Comparison of ENCODE assay signal across 8 cellular contexts in the genomic region with DNA sequence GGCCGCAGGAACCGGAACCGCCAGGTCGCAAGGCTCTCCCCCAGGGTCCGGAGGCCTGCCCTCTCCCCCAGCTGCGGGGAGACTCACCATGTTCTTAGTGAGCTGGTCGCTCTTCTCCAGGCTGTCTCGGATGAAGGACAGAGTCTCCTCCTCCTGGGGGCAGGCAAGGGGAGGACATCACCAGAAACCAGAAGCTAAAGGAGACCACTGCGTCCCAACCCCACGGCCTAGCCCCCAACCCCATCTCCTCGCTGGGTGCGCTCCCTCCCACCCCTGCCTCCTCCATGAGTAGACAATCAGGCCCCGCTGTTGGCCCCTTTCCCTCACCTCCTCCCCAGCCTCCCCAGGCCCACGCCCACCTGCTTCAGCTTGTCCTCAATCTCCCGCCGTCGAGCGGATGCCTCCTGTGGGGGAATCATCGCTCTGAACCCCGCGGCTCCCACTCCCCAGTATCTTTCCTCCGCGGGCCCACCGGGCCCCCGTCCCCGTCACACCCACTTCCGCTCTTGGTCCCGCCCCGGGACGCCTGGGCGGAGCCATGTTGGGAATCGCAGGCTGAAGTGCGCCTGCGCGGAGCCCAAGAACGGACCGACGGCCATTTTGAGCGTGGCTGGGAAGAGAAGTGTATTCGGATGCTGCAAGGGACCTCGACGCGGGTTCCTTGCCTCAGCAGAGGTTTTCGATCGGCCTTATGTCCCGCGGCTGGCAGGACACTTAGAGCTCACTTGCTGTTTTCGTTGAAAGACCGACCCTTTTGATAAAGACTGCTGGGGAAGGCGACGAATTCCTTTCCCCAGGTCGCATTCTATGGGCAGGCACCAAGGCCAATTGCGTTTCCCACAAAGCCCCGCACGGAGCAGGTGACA. TPM values are rescaled to one million over a fixed set of nuclear protein-coding genes. Genes with fewer than 3 reads are reported as not detected.
DNase-seq lines count a peak whose midpoint lies in the region; ATAC-seq and TF ChIP-seq lines count a peak whose summit lies in the region.

A gene with protein sequence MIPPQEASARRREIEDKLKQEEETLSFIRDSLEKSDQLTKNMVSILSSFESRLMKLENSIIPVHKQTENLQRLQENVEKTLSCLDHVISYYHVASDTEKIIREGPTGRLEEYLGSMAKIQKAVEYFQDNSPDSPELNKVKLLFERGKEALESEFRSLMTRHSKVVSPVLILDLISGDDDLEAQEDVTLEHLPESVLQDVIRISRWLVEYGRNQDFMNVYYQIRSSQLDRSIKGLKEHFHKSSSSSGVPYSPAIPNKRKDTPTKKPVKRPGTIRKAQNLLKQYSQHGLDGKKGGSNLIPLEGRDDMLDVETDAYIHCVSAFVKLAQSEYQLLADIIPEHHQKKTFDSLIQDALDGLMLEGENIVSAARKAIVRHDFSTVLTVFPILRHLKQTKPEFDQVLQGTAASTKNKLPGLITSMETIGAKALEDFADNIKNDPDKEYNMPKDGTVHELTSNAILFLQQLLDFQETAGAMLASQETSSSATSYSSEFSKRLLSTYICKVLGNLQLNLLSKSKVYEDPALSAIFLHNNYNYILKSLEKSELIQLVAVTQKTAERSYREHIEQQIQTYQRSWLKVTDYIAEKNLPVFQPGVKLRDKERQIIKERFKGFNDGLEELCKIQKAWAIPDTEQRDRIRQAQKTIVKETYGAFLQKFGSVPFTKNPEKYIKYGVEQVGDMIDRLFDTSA (minus strand): TSS at position 514 of the 866 bp plus-strand sequence. CDS start 95 bp downstream, at position 419.

- POLR2A ChIA-PET in BJ (lab: Charles Lee): no interaction called here
- POLR2A ChIA-PET in activated CD8-positive, alpha-beta memory T cell treated with anti-CD3 and anti-CD28 coated beads for 36 hours (lab: Charles Lee): interaction anchor here (0.7 to 2.0 kb wide), 7 partner anchors 32 to 250 kb away, joined by 3 to 8 read pairs (median 4); a partner anchor contains a TSS

- peak within 1 kb of the TSS; percentile 94 to 99 for H3K4me3 Mint-ChIP-seq in effector memory CD8-positive, alpha-beta T cell

- H3K27me3 ChIP-seq in BJ (ENCODE audit: control insufficient read depth, insufficient read depth, low read length) (no peaks in the 10 kb centered on the region), mesendoderm (ENCODE audit: insufficient read depth, low read length, poor library complexity) (no peaks in the 10 kb centered on the region)

- H3K4ac ChIP-seq in mesendoderm (ENCODE audit: low read depth, low read length): peak within 1 kb of the TSS; percentile 77

- peak within 1 kb of the TSS; percentile 21 for H3K27ac ChIP-seq in mesendoderm (ENCODE audit: low read depth, low read length)

- ATAC-seq in GM19395 (IDR thresholded peaks at IDR 0.05; ENCODE audit: unreplicated experiment): peak; percentile 80
- ATAC-seq in effector memory CD8-positive, alpha-beta T cell (replicated peaks): peak; percentile 93

- H2BK15ac ChIP-seq in mesendoderm (replicated peaks; ENCODE audit: low read depth): no peak within 1 kb of the TSS

- no peaks in the 10 kb centered on the region for H3K9me3 Mint-ChIP-seq in effector memory CD8-positive, alpha-beta T cell

- peak; percentile 24; the same call in 1 of the 2 replicates for TF ChIP-seq CTCF in BJ (IDR thresholded peaks at IDR 0.05; ENCODE audit: insufficient read depth, low read depth, low read length)

- peak; percentile 39 for DNase-seq in BJ (ENCODE audit: low read depth)
- DNase-seq in HT-29 (ENCODE audit: low spot score): peak; percentile 91
- DNase-seq in NK-92 treated with Interleukin-12 subunit alpha and Interleukin-12 subunit beta, amount 100 ng/mL, for 24 hours (lab: John Stamatoyannopoulos, UW): peak; percentile 78
- peak; percentile 90 to 92 (median 92) for DNase-seq in effector memory CD8-positive, alpha-beta T cell
- DNase-seq in mesendoderm: peak; percentile 95
- DNase-seq in stimulated activated CD8-positive, alpha-beta memory T cell treated with anti-CD3 and anti-CD28 coated beads, Interleukin-12 subunit alpha, Interleukin-12 subunit beta, amount 100 ng/mL, for 4 hours (ENCODE audit: low read depth): peak; percentile 84

- H3K27ac Mint-ChIP-seq in effector memory CD8-positive, alpha-beta T cell: peak within 1 kb of the TSS; percentile 95 to 98

- peak within 1 kb of the TSS; percentile 83 for H2BK5ac ChIP-seq in mesendoderm (ENCODE audit: low read length)

- H3K56ac ChIP-seq in mesendoderm (ENCODE audit: low read length): peak within 1 kb of the TSS; percentile 100

- H2AK5ac ChIP-seq in mesendoderm (ENCODE audit: low read length): no peak within 1 kb of the TSS

- H2BK120ac ChIP-seq in mesendoderm (ENCODE audit: low read depth, low read length): no peak within 1 kb of the TSS

- H3K79me1 ChIP-seq in mesendoderm (ENCODE audit: low read length): peaks cover 10% of the 10 kb centered on the region

- H3K18ac ChIP-seq in mesendoderm (ENCODE audit: low read length): peak within 1 kb of the TSS; percentile 66

- peak within 1 kb of the TSS; percentile 99 for H3K4me2 ChIP-seq in mesendoderm (ENCODE audit: low read length)

- no peaks in the 10 kb centered on the region for H3K27me3 Mint-ChIP-seq in effector memory CD8-positive, alpha-beta T cell

- CTCF ChIA-PET in BJ (lab: Yijun Ruan, JAX): interaction anchor here (0.6 to 3.6 kb wide), 12 partner anchors 10 to 200 kb away, joined by 3 to 15 read pairs (median 3); a partner anchor contains a TSS
- CTCF ChIA-PET in activated CD8-positive, alpha-beta memory T cell treated with anti-CD3 and anti-CD28 coated beads for 36 hours (lab: Charles Lee): interaction anchor here (0.6 to 3.8 kb wide), 7 partner anchors 17 to 333 kb away, joined by 3 to 27 read pairs (median 4); a partner anchor contains a TSS

- H3K36me3 Mint-ChIP-seq in effector memory CD8-positive, alpha-beta T cell (ENCODE audit: insufficient read depth): peaks cover 34% of the 10 kb centered on the region

- peak within 1 kb of the TSS; percentile 7 for H4K8ac ChIP-seq in mesendoderm (ENCODE audit: low read depth, low read length)

- peaks cover 10% of the 10 kb centered on the region for H3K79me2 ChIP-seq in mesendoderm (ENCODE audit: control insufficient read depth, insufficient read depth, low read length)

- no CpG with 5 or more reads among the region's 55 CpGs for WGBS in mesendoderm (ENCODE audit: extremely low coverage, insufficient coverage, low lambda C conversion rate)

- H3K36me3 ChIP-seq in BJ (ENCODE audit: control insufficient read depth, insufficient read depth, low read length) (peaks cover 13% of the 10 kb centered on the region), mesendoderm (ENCODE audit: control insufficient read depth, insufficient read depth, low read length) (peaks cover 2% of the 10 kb centered on the region)

- peak within 1 kb of the TSS; percentile 94 for H4K5ac ChIP-seq in mesendoderm (ENCODE audit: low read length)

- peaks cover 2% of the 10 kb centered on the region for H3K4me1 ChIP-seq in mesendoderm (ENCODE audit: control insufficient read depth, low read depth, low read length)

- peaks cover 20 to 27% of the 10 kb centered on the region in 2 donors for H3K4me1 Mint-ChIP-seq in effector memory CD8-positive, alpha-beta T cell (ENCODE audit: low read depth in 2 of 2)

- H3K9ac ChIP-seq in mesendoderm (ENCODE audit: low read length): peak within 1 kb of the TSS; percentile 98

- H3K4me3 ChIP-seq in BJ (ENCODE audit: low read depth, low read length): peak within 1 kb of the TSS; percentile 98
- H3K4me3 ChIP-seq in mesendoderm (ENCODE audit: low read length): peak within 1 kb of the TSS; percentile 98

- peak within 1 kb of the TSS; percentile 39 for H3K23ac ChIP-seq in mesendoderm (ENCODE audit: low read length)

RNA-seq across cellular contexts. Expression of the gene that starts here (rescaled TPM):
- 91.7 and 122 TPM in 2 replicates for polyA plus RNA-seq in BJ (2011; rRNA removed)
- 109 and 185 TPM in 2 replicates for polyA minus RNA-seq in BJ (2011; rRNA and poly(A)+ RNA removed)
- total RNA-seq in HT-29 (2014; rRNA removed; shearing (Covaris generic)): 97.6 and 99.4 TPM in 2 replicates
- total RNA-seq in activated CD8-positive, alpha-beta memory T cell treated with anti-CD3 and anti-CD28 coated beads for 36 hours: 10 to 100 TPM; 84.6 to 87.0 TPM
- 58.1 TPM for polyA plus RNA-seq in mesendoderm (2013, experiment 1 of 2)
- 61.9 TPM for polyA plus RNA-seq in mesendoderm (2013, experiment 2 of 2)

Comparison
In these comparisons a context has a peak if more than half of its experiments do, and no peak if none do; other contexts are left out.
1. Peak in every context shown above with its lines: DNase-seq, ATAC-seq, H3K4me3 ChIP-seq and H3K27ac ChIP-seq.
2. DNase-seq: peak in every context shown above with its lines; median percentile 95 in mesendoderm; 92 in effector memory CD8-positive, alpha-beta T cell; 91 in HT-29; 84 in stimulated activated CD8-positive, alpha-beta memory T cell treated with anti-CD3 and anti-CD28 coated beads, Interleukin-12 subunit alpha, Interleukin-12 subunit beta, amount 100 ng/mL, for 4 hours; 78 in NK-92 treated with Interleukin-12 subunit alpha and Interleukin-12 subunit beta, amount 100 ng/mL, for 24 hours; 39 in BJ.